16 cellular contexts compared by ENCODE assay signal in genomic region chr3:73605388-73605787, GRCh38. TPM values are rescaled to one million over a fixed set of nuclear protein-coding genes. Genes with fewer than 3 reads are reported as not detected.
DNase-seq lines count a peak whose midpoint lies in the region; TF ChIP-seq lines count a peak whose summit lies in the region.
"Had no signal": no experiment of that assay in that cellular context is flagged by ENCODE, and none has a peak within 500 bp of the region (broad histone marks: within the 10 kb centered on the region; RNA-seq: fewer than 3 reads in every experiment).

No MANE protein-coding gene starts in this region.

- H3K36me3 ChIP-seq in GM23248 (ENCODE audit: low read depth) (no peaks in the 10 kb centered on the region), mesenchymal stem cell (ENCODE audit: control insufficient read depth in 1 of 2, insufficient read depth in 2 of 2, low read depth in 1 of 2, low read length in 2 of 2) (peaks cover 0 to 37% of the 10 kb centered on the region in 2 experiments), subcutaneous abdominal adipose tissue (ENCODE audit: control insufficient read depth in 5 of 5, insufficient read depth in 5 of 5, low read length in 5 of 5) (peaks cover 0 to 9% (median 0%) of the 10 kb centered on the region in 5 donors)

- no peak overlapping the region for H4K8ac ChIP-seq in mesenchymal stem cell (ENCODE audit: low read length)

- no peak overlapping the region for H2BK120ac ChIP-seq in mesenchymal stem cell (ENCODE audit: low read depth, low read length)

- peaks cover 2% of the 10 kb centered on the region for H3K79me1 ChIP-seq in mesenchymal stem cell (replicated peaks; ENCODE audit: low read length, poor library complexity, severe bottlenecking)

- peak; percentile 93 for DNase-seq in GM23248
- peak; percentile 85 to 89 for DNase-seq in cardiac fibroblast (ENCODE audit: low read depth in 2 of 2)
- DNase-seq in mesenchymal stem cell: peak; percentile 84
- no peak for DNase-seq in cerebellar cortex (ENCODE audit: low spot score)
- DNase-seq in stimulated activated CD4-positive, alpha-beta T cell treated with anti-CD3 and anti-CD28 coated beads, Interleukin-15, amount 100 ng/mL, for 24 hours: no peak
- no peak for DNase-seq in NCI-H526 (lab: John Stamatoyannopoulos, UW)
- DNase-seq: activated CD4-positive, alpha-beta T cell treated with anti-CD3 and anti-CD28 coated beads for 1 hour; CD4-positive, CD25-positive, alpha-beta regulatory T cell; natural killer cell; NCI-H2171 treated with DMSO at 0.1 percent for 48 hours; stimulated activated CD4-positive, alpha-beta T cell treated with anti-CD3 and anti-CD28 coated beads, Interleukin-2, amount 100 ng/mL, for 48 hours; T-helper 17 cell had no signal

- no peak overlapping the region for H2BK15ac ChIP-seq in mesenchymal stem cell (ENCODE audit: low read depth, poor library complexity, severe bottlenecking)

- H3K9me3 ChIP-seq in GM23248 (ENCODE audit: low read depth): no peaks in the 10 kb centered on the region
- H3K9me3 ChIP-seq in mesenchymal stem cell (ENCODE audit: control insufficient read depth, low read length): no peaks in the 10 kb centered on the region
- H3K9me3 ChIP-seq in subcutaneous abdominal adipose tissue (ENCODE audit: control insufficient read depth in 5 of 5, low read length in 5 of 5): no peaks in the 10 kb centered on the region

- no peak overlapping the region for H3K4ac ChIP-seq in mesenchymal stem cell (ENCODE audit: low read depth in 1 of 2, low read length in 2 of 2)

- H2BK5ac ChIP-seq in mesenchymal stem cell (ENCODE audit: low read depth, low read length, poor library complexity, severe bottlenecking): no peak overlapping the region

- in situ Hi-C loops in GM23248 (cut with MboI): no loop called here

- H3K9me2 ChIP-seq in GM23248 (ENCODE audit: insufficient read depth): no peaks in the 10 kb centered on the region

- peaks cover 61% of the 10 kb centered on the region for H3F3A ChIP-seq in GM23248 (ENCODE audit: insufficient read depth)

- peak overlapping the region in 1 of 2 experiments; percentile 22 for H3K14ac ChIP-seq in mesenchymal stem cell (ENCODE audit: low read length in 2 of 2)

- no peak overlapping the region for H3K4me3 ChIP-seq in GM23248
- H3K4me3 ChIP-seq in cardiac fibroblast (replicated peaks in 1 of 2; ENCODE audit: low read depth in 2 of 2, low read length in 2 of 2): no peak overlapping the region
- no peak overlapping the region for H3K4me3 ChIP-seq in mesenchymal stem cell (ENCODE audit: insufficient read depth in 1 of 2, low read depth in 1 of 2, low read length in 2 of 2)
- H3K4me3 ChIP-seq in subcutaneous abdominal adipose tissue (ENCODE audit: low read depth in 1 of 5, low read length in 5 of 5): no peak overlapping the region

- peaks cover 74% of the 10 kb centered on the region for H3K4me1 ChIP-seq in GM23248 (ENCODE audit: insufficient read depth)
- H3K4me1 ChIP-seq in mesenchymal stem cell (ENCODE audit: control insufficient read depth, insufficient read depth, low read depth, low read length): peaks cover 4% of the 10 kb centered on the region
- peaks cover 6 to 60% (median 58%) of the 10 kb centered on the region in 5 donors for H3K4me1 ChIP-seq in subcutaneous abdominal adipose tissue (ENCODE audit: control insufficient read depth in 5 of 5, insufficient read depth in 5 of 5, low read length in 5 of 5)

- H3K27me3 ChIP-seq in GM23248 (replicated peaks; ENCODE audit: insufficient read depth) (no peaks in the 10 kb centered on the region), mesenchymal stem cell (ENCODE audit: control insufficient read depth in 1 of 2, insufficient read depth in 1 of 2, low read length in 2 of 2) (no peaks in the 10 kb centered on the region), subcutaneous abdominal adipose tissue (ENCODE audit: control insufficient read depth in 5 of 5, insufficient read depth in 4 of 5, low read length in 5 of 5) (no peaks in the 10 kb centered on the region)

- WGBS in GM23248 (ENCODE audit: low coverage in 1 of 2, low lambda C conversion rate in 2 of 2, missing lambda C conversion rate in 2 of 2), 2 experiments: 27 to 28% methylated on average over 2 of the region's 2 CpGs
- WGBS in mesenchymal stem cell: 53% methylated on average over 2 of the region's 2 CpGs

- H3K27ac ChIP-seq in GM23248: peak overlapping the region; percentile 82
- H3K27ac ChIP-seq in mesenchymal stem cell (ENCODE audit: low read length, poor library complexity, severe bottlenecking): no peak overlapping the region
- peak overlapping the region; percentile 28 for H3K27ac ChIP-seq in subcutaneous abdominal adipose tissue (ENCODE audit: low read depth, low read length)
- H3K27ac ChIP-seq: epithelial cell of prostate, RWPE1 had no signal

- H4K20me1 ChIP-seq in GM23248 (ENCODE audit: insufficient read depth): no peaks in the 10 kb centered on the region

- TF ChIP-seq CTCF in cardiac fibroblast (IDR thresholded peaks at IDR 0.05; ENCODE audit: low read depth, low read length): no peak

- no peak overlapping the region for H3K23ac ChIP-seq in mesenchymal stem cell (ENCODE audit: low read length in 2 of 2)

- no peak overlapping the region for H3K18ac ChIP-seq in mesenchymal stem cell (ENCODE audit: low read depth in 1 of 2, low read length in 2 of 2)

- no peak overlapping the region for H4K91ac ChIP-seq in mesenchymal stem cell (ENCODE audit: low read length)

- H3K9ac ChIP-seq in GM23248: peak overlapping the region; percentile 53
- peak overlapping the region; percentile 14 for H3K9ac ChIP-seq in mesenchymal stem cell (ENCODE audit: low read length)
- no peak overlapping the region for H3K9ac ChIP-seq in subcutaneous abdominal adipose tissue (ENCODE audit: low read length in 5 of 5)

- peak overlapping the region; percentile 26 for H3K4me2 ChIP-seq in GM23248 (ENCODE audit: unreplicated experiment)
- no peak overlapping the region for H3K4me2 ChIP-seq in mesenchymal stem cell (ENCODE audit: low read length, poor library complexity, severe bottlenecking)

- H2AFZ ChIP-seq in GM23248: no peak overlapping the region
- no peak overlapping the region for H2AFZ ChIP-seq in mesenchymal stem cell (ENCODE audit: low read depth, low read length)

- peaks cover 60% of the 10 kb centered on the region for H3K79me2 ChIP-seq in GM23248 (ENCODE audit: insufficient read depth)

- H2AK5ac ChIP-seq in mesenchymal stem cell (ENCODE audit: low read length, severe bottlenecking): no peak overlapping the region

- H2BK12ac ChIP-seq in mesenchymal stem cell (ENCODE audit: low read length in 2 of 2): no peak overlapping the region

RNA-seq across cellular contexts. Expression of gene PDZRN3, which starts 19.4 kb away (rescaled TPM):
- total RNA-seq in GM23248 (2014; rRNA removed; shearing (Covaris generic)): 32.1 and 35.6 TPM in 2 replicates
- polyA plus RNA-seq in GM23248 (2016; fragmentation: Nextera tagmentation; extraction: Ambion mirVana): 22.3 TPM in 2 replicates
- polyA plus RNA-seq in mesenchymal stem cell (2013, experiment 1 of 2): 18.3 TPM
- polyA plus RNA-seq in mesenchymal stem cell (2013, experiment 2 of 2): 17.2 TPM
- total RNA-seq: activated naive CD4-positive, alpha-beta T cell treated with anti-CD3 and anti-CD28 coated beads, Interleukin-2, amount 50 U/mL, for 72 hours; CD4-positive, CD25-positive, alpha-beta regulatory T cell; natural killer cell; T-helper 17 cell had no signal
- polyA plus RNA-seq: CD4-positive, CD25-positive, alpha-beta regulatory T cell had no signal

Comparison
In these comparisons a context has a peak if more than half of its experiments do, and no peak if none do; other contexts are left out.
1. DNase-seq: peak in GM23248 (single experiment), cardiac fibroblast (2 of 2) and mesenchymal stem cell (single experiment); none in cerebellar cortex (single experiment), stimulated activated CD4-positive, alpha-beta T cell treated with anti-CD3 and anti-CD28 coated beads, Interleukin-15, amount 100 ng/mL, for 24 hours (single experiment) and NCI-H526 (0 of 2).
2. H3K9ac ChIP-seq: peak in GM23248 (single experiment) and mesenchymal stem cell (single experiment); none in subcutaneous abdominal adipose tissue (0 of 5).